Comparison of ENCODE assay signal across 8 cellular contexts in genomic region chr14:61750708-61751474, GRCh38. TPM values are rescaled to one million over a fixed set of nuclear protein-coding genes. Genes with fewer than 3 reads are reported as not detected.
DNase-seq lines count a peak whose midpoint lies in the region; ATAC-seq and TF ChIP-seq lines count a peak whose summit lies in the region.

No MANE protein-coding gene starts in this region.

- CTCF ChIA-PET in activated CD4-positive, alpha-beta T cell treated with anti-CD3 and anti-CD28 coated beads for 36 hours (lab: Charles Lee), result interaction anchor here (0.6 to 2.5 kb wide), 9 partner anchors 9 to 532 kb away, joined by 3 to 18 read pairs (median 3); partner anchors contain the start of gene SNAPC1

- intact Hi-C loops in activated CD4-positive, alpha-beta T cell treated with anti-CD3 and anti-CD28 coated beads for 36 hours (cut with DNase I, micrococcal nuclease), result loop anchor here (1.0 to 5.0 kb wide), 3 partner anchors 11 to 274 kb away; partner anchors contain the start of genes HIF1A (in 1 of the 2) and SNAPC1 (in 1 of the 2)
- intact Hi-C loops in left colon (cut with DNase I, micrococcal nuclease), result no loop called here

- H3K4me3 Mint-ChIP-seq in activated CD4-positive, alpha-beta T cell treated with anti-CD3 and anti-CD28 coated beads for 36 hours, result peak overlapping the region; percentile 97

- H3K9me3 Mint-ChIP-seq in activated CD4-positive, alpha-beta T cell treated with anti-CD3 and anti-CD28 coated beads for 36 hours (ENCODE audit: low read depth), result no peaks in the 10 kb centered on the region

- POLR2A ChIA-PET in activated CD4-positive, alpha-beta T cell treated with anti-CD3 and anti-CD28 coated beads for 36 hours (lab: Charles Lee), result interaction anchor here (0.6 kb wide), 1 partner anchor 71 kb away, joined by 4 read pairs; no protein-coding TSS in a partner anchor

- ATAC-seq in HG02588 (IDR thresholded peaks at IDR 0.05; ENCODE audit: unreplicated experiment) (peak; percentile 96), left colon (peak; percentile 92)
- peak; percentile 92 for ATAC-seq in activated CD4-positive, alpha-beta T cell treated with anti-CD3 and anti-CD28 coated beads for 36 hours

- peak overlapping the region; percentile 31 for H3K27ac ChIP-seq in cingulate gyrus (ENCODE audit: low read depth, low read length)

- H3K36me3 Mint-ChIP-seq in activated CD4-positive, alpha-beta T cell treated with anti-CD3 and anti-CD28 coated beads for 36 hours (ENCODE audit: low read depth), result peaks cover 37% of the 10 kb centered on the region

- H3K27me3 Mint-ChIP-seq in activated CD4-positive, alpha-beta T cell treated with anti-CD3 and anti-CD28 coated beads for 36 hours, result peaks cover 2% of the 10 kb centered on the region

- DNase-seq in NCI-H146 treated with DMSO at 0.1 percent for 48 hours (lab: John Stamatoyannopoulos, UW; ENCODE audit: unreplicated experiment), result peak; percentile 74
- peak; percentile 93 for DNase-seq in activated CD4-positive, alpha-beta T cell treated with anti-CD3 and anti-CD28 coated beads for 36 hours
- peak; percentile 93 for DNase-seq in left colon
- peak; percentile 76 to 82 for DNase-seq in stimulated activated CD4-positive, alpha-beta T cell treated with anti-CD3 and anti-CD28 coated beads, Interleukin-2, amount 100 ng/mL, for 48 hours
- no peak for DNase-seq in NCI-H2196 treated with DMSO at 0.1 percent for 48 hours (lab: John Stamatoyannopoulos, UW; ENCODE audit: unreplicated experiment)

- peaks cover 22% of the 10 kb centered on the region for H3K4me1 Mint-ChIP-seq in activated CD4-positive, alpha-beta T cell treated with anti-CD3 and anti-CD28 coated beads for 36 hours

- TF ChIP-seq POLR2A in GM10847 (IDR thresholded peaks at IDR 0.05; ENCODE audit: extremely low read depth, insufficient read length), result peak; percentile 72

- peak overlapping the region; percentile 89 for H3K27ac Mint-ChIP-seq in activated CD4-positive, alpha-beta T cell treated with anti-CD3 and anti-CD28 coated beads for 36 hours

RNA-seq across cellular contexts. Expression of gene SNAPC1, which starts 11.3 kb away (rescaled TPM):
- 10 to 100 TPM; 10.5 to 11.2 TPM for total RNA-seq in activated CD4-positive, alpha-beta T cell treated with anti-CD3 and anti-CD28 coated beads for 36 hours
- 1 to 10 TPM; 1.7 to 2.2 TPM for total RNA-seq in left colon

RNA-seq across cellular contexts. Expression of gene HIF1A, which starts 55.6 kb away (rescaled TPM):
- total RNA-seq in activated CD4-positive, alpha-beta T cell treated with anti-CD3 and anti-CD28 coated beads for 36 hours, result 100 to 1,000 TPM; 196 to 329 TPM
- 100 to 1,000 TPM in 1 of 2 donors, 10 to 100 TPM in 1; 89.0 to 145 TPM for total RNA-seq in left colon

Comparison
In these comparisons a context has a peak if more than half of its experiments do, and no peak if none do; other contexts are left out.
1. intact Hi-C loops: an anchor here in activated CD4-positive, alpha-beta T cell treated with anti-CD3 and anti-CD28 coated beads for 36 hours (1.0 to 5.0 kb wide); none called in left colon.